8 cellular contexts compared by ENCODE assay signal in genomic region chrX:49878834-49879655, GRCh38. TPM values are rescaled to one million over a fixed set of nuclear protein-coding genes. Genes with fewer than 3 reads are reported as not detected.
A peak's percentile ranks its signal among the peaks of the same experiment; 100 is the strongest.
DNase-seq lines count a peak whose midpoint lies in the region; ATAC-seq, FAIRE-seq and TF ChIP-seq lines count a peak whose summit lies in the region.

TSS of gene USP27X (plus strand) at chrX:49879484. CDS start at chrX:49880308, 824 bp downstream.

- no peaks in the 10 kb centered on the region for H3K9me3 Mint-ChIP-seq in WTC11

- no peaks in the 10 kb centered on the region for H3K9me3 ChIP-seq in spleen

- H3K36me3 Mint-ChIP-seq in WTC11, result no peaks in the 10 kb centered on the region

- in situ Hi-C loops in ACHN (cut with HindIII; ENCODE audit: low pct_ligation_motif_present, low pct_unique_long_range_greater_than_20kb, low sequenced_read_pairs), result no loop called here

- POLR2A ChIA-PET in WTC11 (lab: Charles Lee), result interaction anchor here (1.1 kb wide), 1 partner anchor 43 kb away, joined by 3 read pairs; the partner anchor contains the start of gene CLCN5

- peaks cover 18% of the 10 kb centered on the region for H3K4me1 Mint-ChIP-seq in WTC11

- peak within 1 kb of the TSS; percentile 76 for H3K4me3 Mint-ChIP-seq in WTC11

- H3K4me1 ChIP-seq in spleen, result peaks cover 0 to 46% (median 24%) of the 10 kb centered on the region in 6 donors

- H3K27me3 Mint-ChIP-seq in WTC11 (ENCODE audit: low read depth), result peaks cover 15% of the 10 kb centered on the region

- CTCF ChIA-PET in WTC11 (lab: Charles Lee), result interaction anchor here (0.6 to 3.0 kb wide), 19 partner anchors 10 to 569 kb away, joined by 3 to 20 read pairs (median 3); partner anchors contain the start of gene CLCN5

- peak within 1 kb of the TSS; percentile 37 to 88 (median 80) for H3K27ac ChIP-seq in spleen

- H3K4me3 ChIP-seq in bronchial epithelial cell (ENCODE audit: low read depth, low read length) (peak within 1 kb of the TSS; percentile 56), spleen (peak within 1 kb of the TSS; percentile 41 to 77 (median 48))

- peak; percentile 93 for ATAC-seq in GM18868 (IDR thresholded peaks at IDR 0.05; ENCODE audit: unreplicated experiment)
- ATAC-seq in HG03097 (IDR thresholded peaks at IDR 0.05; ENCODE audit: low FRiP score, unreplicated experiment), result peak; percentile 75
- peak; percentile 81 for ATAC-seq in WTC11

- H3K27me3 ChIP-seq in bronchial epithelial cell (ENCODE audit: control insufficient read depth, insufficient read depth, low read length) (no peaks in the 10 kb centered on the region), spleen (replicated peaks in 1 of 7) (no peaks in the 10 kb centered on the region)

- H3K36me3 ChIP-seq in bronchial epithelial cell (ENCODE audit: control insufficient read depth, insufficient read depth, low read length) (no peaks in the 10 kb centered on the region), spleen (no peaks in the 10 kb centered on the region)

- DNase-seq in ACHN, result peak; percentile 60
- DNase-seq in NCI-H2196 (lab: John Stamatoyannopoulos, UW; ENCODE audit: unreplicated experiment), result peak; percentile 71
- peak; percentile 67 for DNase-seq in WTC11 (ENCODE audit: low spot score)
- DNase-seq in bronchial epithelial cell (ENCODE audit: low read depth), result peak; percentile 77
- peak; percentile 76 for DNase-seq in iris pigment epithelial cell (ENCODE audit: low read depth)
- peak; percentile 95 for DNase-seq in spleen

- no peak for FAIRE-seq in bronchial epithelial cell (lab: Jason Lieb, UNC)

- 1 to 42% (median 7%) methylated on average over 36 to 60 of the region's 60 CpGs for WGBS in spleen, 5 donors

- TF ChIP-seq POLR2A in spleen (IDR thresholded peaks at IDR 0.05), result no peak

- intact Hi-C loops in spleen (cut with DNase I; ENCODE audit: low total_unique reads), result no loop called here

- TF ChIP-seq CTCF in WTC11 (IDR thresholded peaks at IDR 0.05) (no peak), bronchial epithelial cell (IDR thresholded peaks at IDR 0.05; ENCODE audit: insufficient read depth, low read length, severe bottlenecking) (peak; percentile 55), spleen (IDR thresholded peaks at IDR 0.05 in 8 of 11, conservative IDR thresholded peaks at IDR 0.05 in 3 of 11) (peak; percentile 17 to 67 (median 51))

- peak within 1 kb of the TSS; percentile 41; the same call in 1 of the 2 replicates for H3K27ac Mint-ChIP-seq in WTC11

TF ChIP-seq in WTC11, 78 proteins besides CTCF, POLR2A, EP300 and RAD21:
- TF ChIP-seq HMGXB4 (CRISPR knock-in tag; IDR thresholded peaks at IDR 0.05), result peak; percentile 47; the same call in 1 of the 2 replicates
- TF ChIP-seq E2F5 (CRISPR knock-in tag; IDR thresholded peaks at IDR 0.05), result 0 out of 2 replicates have a peak, but pooled peaks have one; percentile 27
- no peak for TF ChIP-seq ZNF532 (CRISPR knock-in tag; IDR thresholded peaks at IDR 0.05; ENCODE audit: borderline replicate concordance)
- no peak for TF ChIP-seq CBFB (CRISPR knock-in tag; IDR thresholded peaks at IDR 0.05; ENCODE audit: low read depth)
- TF ChIP-seq USF2 (CRISPR knock-in tag; IDR thresholded peaks at IDR 0.05), result 0 out of 2 replicates have a peak, but pooled peaks have one; percentile 10
- TF ChIP-seq GABPB1 (CRISPR knock-in tag; IDR thresholded peaks at IDR 0.05), result peak; percentile 50; the same call in 1 of the 2 replicates
- TF ChIP-seq SP1 (CRISPR knock-in tag; conservative IDR thresholded peaks at IDR 0.05), result 0 out of 2 replicates have a peak, but pooled peaks have one; percentile 42

RNA-seq across cellular contexts. Expression of gene USP27X, which starts in this region (rescaled TPM):
- total RNA-seq in WTC11 (2021) (4.4 to 5.1 TPM (median 4.8 TPM) in 3 replicates), bronchial epithelial cell (2.1 and 2.2 TPM in 2 replicates), spleen (1 to 10 TPM; 1.5 to 3.7 (median 2.8) TPM)
- 1 to 10 TPM; 1.3 to 1.7 (median 1.7) TPM for polyA plus RNA-seq in spleen

Comparison
In these comparisons a context has a peak if more than half of its experiments do, and no peak if none do; other contexts are left out.
1. Peak in every context shown above with its lines: DNase-seq, ATAC-seq, H3K4me3 ChIP-seq and H3K27ac ChIP-seq.